In genomic region chr18:4704766-4705165, GRCh38 we compare ENCODE assay signal across 21 cellular contexts.
"Had no signal": no experiment of that assay in that cellular context is flagged by ENCODE, and none has a peak within 500 bp of the region (broad histone marks: within the 10 kb centered on the region; RNA-seq: fewer than 3 reads in every experiment).

No MANE protein-coding gene starts in this region.

- H3K4me3 ChIP-seq: MG63, PC-9, Peyer's patch had no signal

- H3K9ac ChIP-seq: SK-N-SH had no signal

- H3K36me3 ChIP-seq: MG63, Peyer's patch had no signal

- H3K9me3 ChIP-seq: MG63, SK-N-SH had no signal

- H3K27me3 ChIP-seq: MG63, Peyer's patch had no signal

- H3K27ac ChIP-seq: PC-9, Peyer's patch had no signal

- H3K9me2 ChIP-seq: SK-N-SH had no signal

- H3K4me1 ChIP-seq: Peyer's patch had no signal

- H3K4me2 ChIP-seq: PC-9, SK-N-SH had no signal

- DNase-seq: IMR-90; Karpas-422; KG1; MG63; NCI-H1092 treated with DMSO at 0.1 percent for 48 hours; NCI-H1436; NCI-H187; NCI-H2029; NCI-H2081 treated with DMSO at 0.1 percent for 48 hours; NCI-H2227 treated with DMSO at 0.1 percent for 48 hours; NCI-H524; NCI-H526 treated with DMSO at 0.1 percent for 48 hours; NCI-H774; NK-92 treated with Interleukin-12 subunit alpha and Interleukin-12 subunit beta, amount 100 ng/mL, for 24 hours; OCI-M1; PC-9; Peyer's patch; Right ventricle myocardium superior; SK-N-SH; SW 1271; T-cell had no signal
